ENCODE assay signal across 19 cellular contexts in genomic region chr6:108417027-108417426, GRCh38.
DNase-seq lines count a peak whose midpoint lies in the region; TF ChIP-seq lines count a peak whose summit lies in the region.
"Had no signal": no experiment of that assay in that cellular context is flagged by ENCODE, and none has a peak within 500 bp of the region (broad histone marks: within the 10 kb centered on the region; RNA-seq: fewer than 3 reads in every experiment).

No MANE protein-coding gene starts in this region.

- H2BK12ac ChIP-seq in mesenchymal stem cell (ENCODE audit: low read length in 2 of 2), result no peak overlapping the region

- 100% methylated on average over 2 of the region's 6 CpGs for WGBS in mesenchymal stem cell

- H2BK15ac ChIP-seq in mesenchymal stem cell (ENCODE audit: low read depth, poor library complexity, severe bottlenecking), result no peak overlapping the region

- H3K4ac ChIP-seq in mesenchymal stem cell (ENCODE audit: low read depth in 1 of 2, low read length in 2 of 2), result no peak overlapping the region

- no peaks in the 10 kb centered on the region for H3K27me3 ChIP-seq in mesenchymal stem cell (ENCODE audit: control insufficient read depth in 1 of 2, insufficient read depth in 1 of 2, low read length in 2 of 2)
- H3K27me3 ChIP-seq: MG63 had no signal

- H2BK5ac ChIP-seq in mesenchymal stem cell (ENCODE audit: low read depth, low read length, poor library complexity, severe bottlenecking), result no peak overlapping the region

- no peaks in the 10 kb centered on the region for H3K36me3 ChIP-seq in mesenchymal stem cell (ENCODE audit: control insufficient read depth in 1 of 2, insufficient read depth in 2 of 2, low read depth in 1 of 2, low read length in 2 of 2)
- H3K36me3 ChIP-seq: MG63 had no signal

- H3K23ac ChIP-seq in mesenchymal stem cell (ENCODE audit: low read length in 2 of 2), result no peak overlapping the region

- H3K4me2 ChIP-seq in mesenchymal stem cell (ENCODE audit: low read length, poor library complexity, severe bottlenecking), result no peak overlapping the region
- H3K4me2 ChIP-seq: KMS-11 had no signal

- H3K9me3 ChIP-seq in mesenchymal stem cell (ENCODE audit: control insufficient read depth, low read length), result no peaks in the 10 kb centered on the region
- H3K9me3 ChIP-seq: MG63 had no signal

- H3K4me3 ChIP-seq in AG09309 (ENCODE audit: control insufficient read depth, low read depth, low read length) (no peak overlapping the region), choroid plexus epithelial cell (ENCODE audit: low read depth, low read length) (no peak overlapping the region), mesenchymal stem cell (ENCODE audit: insufficient read depth in 1 of 2, low read depth in 1 of 2, low read length in 2 of 2) (no peak overlapping the region)
- H3K4me3 ChIP-seq: GM12878, MG63 had no signal

- H2AFZ ChIP-seq in mesenchymal stem cell (ENCODE audit: low read depth, low read length), result no peak overlapping the region

- H4K8ac ChIP-seq in mesenchymal stem cell (ENCODE audit: low read length), result no peak overlapping the region

- no peak overlapping the region for H2AK5ac ChIP-seq in mesenchymal stem cell (ENCODE audit: low read length, severe bottlenecking)

- no peaks in the 10 kb centered on the region for H3K79me1 ChIP-seq in mesenchymal stem cell (replicated peaks; ENCODE audit: low read length, poor library complexity, severe bottlenecking)

- H3K9ac ChIP-seq in mesenchymal stem cell (ENCODE audit: low read length), result no peak overlapping the region
- H3K9ac ChIP-seq: KMS-11 had no signal

- TF ChIP-seq CTCF in AG09309 (IDR thresholded peaks at IDR 0.05; ENCODE audit: control insufficient read depth, insufficient read depth, low read depth, low read length, missing control alignments), result no peak
- TF ChIP-seq CTCF in choroid plexus epithelial cell (conservative IDR thresholded peaks at IDR 0.05; ENCODE audit: low read depth, low read length), result no peak

- H3K14ac ChIP-seq in mesenchymal stem cell (ENCODE audit: low read length in 2 of 2), result no peak overlapping the region

- H3K18ac ChIP-seq in mesenchymal stem cell (ENCODE audit: low read depth in 1 of 2, low read length in 2 of 2), result no peak overlapping the region

- H4K91ac ChIP-seq in mesenchymal stem cell (ENCODE audit: low read length), result no peak overlapping the region

- H3K4me1 ChIP-seq in mesenchymal stem cell (ENCODE audit: control insufficient read depth, insufficient read depth, low read depth, low read length), result no peaks in the 10 kb centered on the region

- H3K27ac ChIP-seq in mesenchymal stem cell (ENCODE audit: low read length, poor library complexity, severe bottlenecking), result no peak overlapping the region
- H3K27ac ChIP-seq: KMS-11 had no signal

- no peak overlapping the region for H2BK120ac ChIP-seq in mesenchymal stem cell (ENCODE audit: low read depth, low read length)

- DNase-seq in AG09309 (ENCODE audit: low read depth) (peak; percentile 11), MV-4-11 (lab: John Stamatoyannopoulos, UW) (peak; percentile 43), choroid plexus epithelial cell (ENCODE audit: low read depth) (peak; percentile 59), mesenchymal stem cell (peak; percentile 6), GOT3 (lab: John Stamatoyannopoulos, UW) (no peak), NCI-H69 (lab: John Stamatoyannopoulos, UW) (no peak), RKO (ENCODE audit: low spot score) (no peak), RPMI8226 (no peak)
- DNase-seq: C1 segment of cervical spinal cord, DMS79 treated with DMSO at 0.1 percent for 48 hours, HFFc6, MG63, NCI-H1417, NCI-H2029, NCI-H2171, NCI-H446 treated with DMSO at 0.1 percent for 48 hours, NCI-H82 had no signal

Comparison
In these comparisons a context has a peak if more than half of its experiments do, and no peak if none do; other contexts are left out.
1. DNase-seq: peak in AG09309 (single experiment), MV-4-11 (single experiment), choroid plexus epithelial cell (single experiment) and mesenchymal stem cell (single experiment); none in GOT3 (single experiment), NCI-H69 (single experiment), RKO (single experiment) and RPMI8226 (single experiment).